15 cellular contexts compared by ENCODE assay signal in the genomic region with DNA sequence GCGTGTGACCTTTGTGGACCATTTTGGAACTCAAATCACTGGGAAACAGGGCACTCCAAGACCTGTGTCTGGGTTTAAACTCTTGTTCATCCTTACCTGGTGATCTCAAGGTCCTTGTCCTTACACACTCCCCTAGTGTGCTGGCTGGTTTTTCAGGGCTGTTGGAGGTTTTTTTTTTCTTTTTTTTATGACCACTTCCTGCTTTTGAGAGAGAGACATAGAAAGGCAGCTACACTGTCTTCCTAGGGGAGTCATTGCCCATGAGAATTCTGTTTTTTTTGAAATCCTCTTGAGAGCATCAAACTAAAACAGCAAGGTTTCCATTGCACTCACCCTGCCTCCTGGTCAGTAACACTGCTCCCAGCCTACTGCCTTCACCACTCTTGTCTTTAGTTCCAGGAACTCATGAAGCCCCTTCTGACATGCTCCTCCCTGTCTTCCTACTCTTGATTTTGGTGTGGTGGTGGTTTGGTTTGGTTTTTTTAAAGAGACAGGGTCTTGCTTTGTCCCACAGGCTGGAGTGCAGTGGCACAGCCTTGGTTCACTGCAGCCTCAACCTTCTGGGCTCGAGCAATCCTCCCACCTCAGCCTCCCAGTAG. TPM values are rescaled to one million over a fixed set of nuclear protein-coding genes. Genes with fewer than 3 reads are reported as not detected.
DNase-seq lines count a peak whose midpoint lies in the region; ATAC-seq, FAIRE-seq and TF ChIP-seq lines count a peak whose summit lies in the region.
"Had no signal": no experiment of that assay in that cellular context is flagged by ENCODE, and none has a peak within 500 bp of the region (broad histone marks: within the 10 kb centered on the region; RNA-seq: fewer than 3 reads in every experiment).

No MANE protein-coding gene starts in this region.

- H4K20me1 ChIP-seq in GM23248 (ENCODE audit: insufficient read depth) = no peaks in the 10 kb centered on the region

- H3K9me3 Mint-ChIP-seq in activated naive CD8-positive, alpha-beta T cell treated with anti-CD3 and anti-CD28 coated beads for 36 hours = no peaks in the 10 kb centered on the region
- no peaks in the 10 kb centered on the region for H3K9me3 Mint-ChIP-seq in natural killer cell
- no peaks in the 10 kb centered on the region for H3K9me3 Mint-ChIP-seq in Caco-2 (ENCODE audit: unreplicated experiment)

- ATAC-seq in natural killer cell (peak in 2 of 3 donors; percentile 49 to 70), HG02981 (IDR thresholded peaks at IDR 0.05; ENCODE audit: unreplicated experiment) (no peak), GM21381 (IDR thresholded peaks at IDR 0.05; ENCODE audit: unreplicated experiment) (no peak)

- H3K4me2 ChIP-seq in GM23248 (ENCODE audit: unreplicated experiment) = peak overlapping the region; percentile 44

- peak overlapping the region; percentile 80 for H3K27ac ChIP-seq in GM23248
- H3K27ac ChIP-seq in kidney (ENCODE audit: low read depth in 2 of 2, low read length in 2 of 2) = no peak overlapping the region
- H3K27ac ChIP-seq: suprapubic skin had no signal

- H3K27me3 ChIP-seq in GM23248 (replicated peaks; ENCODE audit: insufficient read depth) (no peaks in the 10 kb centered on the region), Caco-2 (replicated peaks; ENCODE audit: control insufficient read depth, insufficient read depth, low read length) (no peaks in the 10 kb centered on the region)
- H3K27me3 ChIP-seq: suprapubic skin had no signal

- no TSS peak for BruUV-seq in Caco-2 (replicated peaks; lab: Mats Ljungman, UMichigan)

- H3K9me2 ChIP-seq in GM23248 (ENCODE audit: insufficient read depth) = no peaks in the 10 kb centered on the region

- no peaks in the 10 kb centered on the region for H3K27me3 Mint-ChIP-seq in activated naive CD8-positive, alpha-beta T cell treated with anti-CD3 and anti-CD28 coated beads for 36 hours
- no peaks in the 10 kb centered on the region for H3K27me3 Mint-ChIP-seq in natural killer cell (ENCODE audit: low read depth in 2 of 2)
- H3K27me3 Mint-ChIP-seq in Caco-2 (ENCODE audit: insufficient read depth, unreplicated experiment) = no peaks in the 10 kb centered on the region

- DNase-seq in AG10803 (ENCODE audit: low read depth) = peak; percentile 27
- DNase-seq in GM23248 = peak; percentile 17
- DNase-seq in activated naive CD8-positive, alpha-beta T cell treated with anti-CD3 and anti-CD28 coated beads for 36 hours = no peak
- DNase-seq in natural killer cell = no peak
- no peak for DNase-seq in kidney
- no peak for DNase-seq in Caco-2
- DNase-seq: activated T-cell treated with anti-CD3 and anti-CD28 coated beads, Interleukin-2, amount 50 U/mL, for 48 hours; Calu3; head of caudate nucleus; NCI-H1092 treated with DMSO at 0.1 percent for 48 hours; NCI-H526 treated with DMSO at 0.1 percent for 48 hours; stimulated activated CD4-positive, alpha-beta T cell treated with anti-CD3 and anti-CD28 coated beads, Interleukin-2, amount 100 ng/mL, for 24 hours had no signal

- peaks cover 76% of the 10 kb centered on the region for H3F3A ChIP-seq in GM23248 (ENCODE audit: insufficient read depth)

- in situ Hi-C loops in GM23248 (cut with MboI) = no loop called here

- peaks cover 19% of the 10 kb centered on the region for H3K36me3 ChIP-seq in GM23248 (ENCODE audit: low read depth)
- peaks cover 30 to 31% of the 10 kb centered on the region in 2 donors for H3K36me3 ChIP-seq in kidney (ENCODE audit: control insufficient read depth in 1 of 2, insufficient read depth in 2 of 2, low read length in 2 of 2)
- no peaks in the 10 kb centered on the region; the same call in 1 of the 2 replicates for H3K36me3 ChIP-seq in Caco-2 (ENCODE audit: control insufficient read depth, insufficient read depth, low read length)

- POLR2A ChIA-PET in Caco-2 (lab: Charles Lee) = no interaction called here

- CTCF ChIA-PET in Caco-2 (lab: Charles Lee) = no interaction called here

- H3K79me2 ChIP-seq in GM23248 (ENCODE audit: insufficient read depth) = no peaks in the 10 kb centered on the region

- intact Hi-C loops in natural killer cell (cut with micrococcal nuclease) = no loop called here
- intact Hi-C loops in kidney (cut with DNase I) = no loop called here
- intact Hi-C loops in Caco-2 (cut with micrococcal nuclease; ENCODE audit: unreplicated experiment) = no loop called here

- H3K27ac Mint-ChIP-seq in activated naive CD8-positive, alpha-beta T cell treated with anti-CD3 and anti-CD28 coated beads for 36 hours = peak overlapping the region; percentile 92
- peak overlapping the region; percentile 78 to 89 for H3K27ac Mint-ChIP-seq in natural killer cell
- H3K27ac Mint-ChIP-seq in Caco-2 (ENCODE audit: unreplicated experiment) = no peak overlapping the region

- H3K4me1 ChIP-seq in GM23248 (ENCODE audit: insufficient read depth) (peaks cover 73% of the 10 kb centered on the region), kidney (ENCODE audit: control insufficient read depth in 1 of 2, insufficient read depth in 1 of 2, low read depth in 1 of 2, low read length in 2 of 2) (peaks cover 0 to 6% of the 10 kb centered on the region in 2 donors), Caco-2 (no peaks in the 10 kb centered on the region)

- FAIRE-seq in kidney (lab: Jason Lieb, UNC) = no peak

- peak overlapping the region; percentile 49 for H3K4me3 Mint-ChIP-seq in activated naive CD8-positive, alpha-beta T cell treated with anti-CD3 and anti-CD28 coated beads for 36 hours
- H3K4me3 Mint-ChIP-seq in natural killer cell = no peak overlapping the region
- H3K4me3 Mint-ChIP-seq in Caco-2 (ENCODE audit: unreplicated experiment) = no peak overlapping the region

- peaks cover 19% of the 10 kb centered on the region for H3K36me3 Mint-ChIP-seq in activated naive CD8-positive, alpha-beta T cell treated with anti-CD3 and anti-CD28 coated beads for 36 hours
- H3K36me3 Mint-ChIP-seq in natural killer cell (peaks cover 34% of the 10 kb centered on the region), Caco-2 (ENCODE audit: insufficient read depth, unreplicated experiment) (peaks cover 57% of the 10 kb centered on the region)

- TF ChIP-seq CTCF in AG10803 (conservative IDR thresholded peaks at IDR 0.05; ENCODE audit: low read length) (no peak), natural killer cell (IDR thresholded peaks at IDR 0.05) (no peak), kidney (IDR thresholded peaks at IDR 0.05; ENCODE audit: borderline replicate concordance, extremely low read depth, insufficient read depth) (no peak), Caco-2 (IDR thresholded peaks at IDR 0.05; ENCODE audit: insufficient read depth in 1 of 2, low read depth in 1 of 2, low read length in 1 of 2, severe bottlenecking in 1 of 2, unreplicated experiment in 1 of 2) (no peak)

- H3K9ac ChIP-seq in GM23248 (peak overlapping the region; percentile 45), kidney (ENCODE audit: low read length in 2 of 2) (no peak overlapping the region)

- H2AFZ ChIP-seq in GM23248 = no peak overlapping the region

- H3K9me3 ChIP-seq in GM23248 (ENCODE audit: low read depth) (no peaks in the 10 kb centered on the region), kidney (ENCODE audit: control insufficient read depth in 1 of 2, low read length in 2 of 2) (no peaks in the 10 kb centered on the region), Caco-2 (no peaks in the 10 kb centered on the region)
- H3K9me3 ChIP-seq: suprapubic skin had no signal

- no peak overlapping the region for H3K4me3 ChIP-seq in AG10803 (ENCODE audit: low read length)
- H3K4me3 ChIP-seq in GM23248 = no peak overlapping the region
- H3K4me3 ChIP-seq in kidney (ENCODE audit: low read length in 2 of 2) = no peak overlapping the region
- H3K4me3 ChIP-seq in Caco-2 (ENCODE audit: low read depth, low read length) = no peak overlapping the region
- H3K4me3 ChIP-seq: suprapubic skin had no signal

- peaks cover 45% of the 10 kb centered on the region for H3K4me1 Mint-ChIP-seq in activated naive CD8-positive, alpha-beta T cell treated with anti-CD3 and anti-CD28 coated beads for 36 hours
- peaks cover 22 to 24% of the 10 kb centered on the region in 2 donors for H3K4me1 Mint-ChIP-seq in natural killer cell
- no peaks in the 10 kb centered on the region for H3K4me1 Mint-ChIP-seq in Caco-2 (ENCODE audit: low read depth, unreplicated experiment)

- WGBS in GM23248 (ENCODE audit: low coverage in 1 of 2, low lambda C conversion rate in 2 of 2, missing lambda C conversion rate in 2 of 2), 2 experiments = 95 to 100% methylated on average over 2 of the region's 2 CpGs

RNA-seq across cellular contexts. Expression of a gene that starts 28.6 kb away (rescaled TPM):
- 1.5 TPM in 2 replicates for total RNA-seq in GM23248 (2014; rRNA removed; shearing (Covaris generic))
- polyA plus RNA-seq in GM23248 (2016; fragmentation: Nextera tagmentation; extraction: Ambion mirVana) = 1.7 and 2.3 TPM in 2 replicates
- under 1 TPM in 1 of 2 experiments, not detected in 1; 0.06 TPM for total RNA-seq in activated naive CD8-positive, alpha-beta T cell treated with anti-CD3 and anti-CD28 coated beads for 36 hours
- total RNA-seq in natural killer cell = under 1 TPM; 0.12 to 0.16 (median 0.13) TPM
- 1.6 TPM for total RNA-seq in kidney
- 0.75 TPM for polyA plus RNA-seq in kidney (ENCODE audit: insufficient read depth, low read depth, low replicate concordance)
- total RNA-seq in Caco-2 (2022) = not detected in 2 replicates
- total RNA-seq: Calu3 had no signal

RNA-seq across cellular contexts. Expression of a gene that starts 52.1 kb away (rescaled TPM):
- 36.9 and 37.3 TPM in 2 replicates for total RNA-seq in GM23248 (2014; rRNA removed; shearing (Covaris generic))
- polyA plus RNA-seq in GM23248 (2016; fragmentation: Nextera tagmentation; extraction: Ambion mirVana) (35.0 and 38.3 TPM in 2 replicates), kidney (ENCODE audit: insufficient read depth, low read depth, low replicate concordance) (17.6 TPM)
- total RNA-seq in activated naive CD8-positive, alpha-beta T cell treated with anti-CD3 and anti-CD28 coated beads for 36 hours = 10 to 100 TPM; 16.8 to 18.3 TPM
- total RNA-seq in natural killer cell (10 to 100 TPM; 64.1 to 77.6 (median 65.6) TPM), kidney (21.2 TPM), Caco-2 (2022) (17.0 and 20.4 TPM in 2 replicates)

Comparison
In these comparisons a context has a peak if more than half of its experiments do, and no peak if none do; other contexts are left out.
1. DNase-seq: peak in AG10803 (single experiment) and GM23248 (single experiment); none in activated naive CD8-positive, alpha-beta T cell treated with anti-CD3 and anti-CD28 coated beads for 36 hours (single experiment), natural killer cell (single experiment), kidney (single experiment) and Caco-2 (0 of 2).
2. ATAC-seq: peak in natural killer cell (2 of 3); none in HG02981 (single experiment) and GM21381 (single experiment).